ENCODE assay signal across 25 cellular contexts in the genomic region with DNA sequence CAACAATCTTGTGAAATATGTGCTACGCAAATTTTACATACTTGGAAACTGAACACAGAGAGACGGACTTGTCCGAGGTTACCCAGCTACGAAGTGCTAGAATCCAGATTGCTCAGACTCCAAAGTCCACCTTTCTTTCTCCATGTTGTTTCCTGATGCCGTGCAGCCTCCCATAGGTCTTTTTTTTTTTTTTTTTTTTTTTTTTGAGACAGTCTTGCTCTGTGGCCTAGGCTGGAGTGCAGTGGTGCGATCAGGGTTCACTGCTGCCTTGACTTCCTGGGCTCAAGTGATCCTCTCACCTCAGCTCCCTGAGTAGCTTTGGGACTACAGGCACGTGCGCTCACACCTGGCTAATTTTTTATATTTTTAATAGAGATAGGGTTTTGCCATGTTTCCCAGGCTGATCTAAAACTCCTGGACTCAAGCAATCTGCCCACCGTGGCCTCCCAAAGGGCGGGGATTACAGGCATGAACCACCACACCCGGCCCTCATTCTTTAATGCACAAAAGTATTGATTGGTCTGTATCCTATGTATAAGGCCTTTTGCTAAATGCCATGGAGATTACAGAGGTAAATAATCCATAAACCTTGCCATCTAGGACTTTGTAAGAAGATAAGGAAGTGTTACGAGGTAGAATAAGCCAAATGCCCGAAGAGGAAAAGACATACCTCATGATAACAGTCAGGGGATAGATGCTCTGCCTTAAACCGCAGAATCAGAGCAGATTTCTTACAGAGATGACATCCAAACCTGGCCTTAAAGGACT.
DNase-seq lines count a peak whose midpoint lies in the region; ATAC-seq and TF ChIP-seq lines count a peak whose summit lies in the region.
"Had no signal": no experiment of that assay in that cellular context is flagged by ENCODE, and none has a peak within 500 bp of the region (broad histone marks: within the 10 kb centered on the region; RNA-seq: fewer than 3 reads in every experiment).

No MANE protein-coding gene starts in this region.

- no peak overlapping the region for H4K91ac ChIP-seq in H9 (ENCODE audit: insufficient read length, low read depth, low read length)

- TF ChIP-seq POLR2A in Peyer's patch (IDR thresholded peaks at IDR 0.05) (no peak), ovary (IDR thresholded peaks at IDR 0.05) (no peak)

- CTCF ChIA-PET in mammary epithelial cell (lab: Charles Lee; ENCODE audit: low non-redundant PET) = no interaction called here

- dilution Hi-C loops in mammary epithelial cell (cut with HindIII; ENCODE audit: low sequenced_read_pairs) = no loop called here

- H2AK5ac ChIP-seq in H9 (ENCODE audit: insufficient read length, low read length) = no peak overlapping the region

- H3K56ac ChIP-seq in H9 (ENCODE audit: insufficient read length, low read depth, low read length) = no peak overlapping the region

- H3K27me3 Mint-ChIP-seq in H9 (ENCODE audit: low read depth) = no peaks in the 10 kb centered on the region

- H3K9ac ChIP-seq in H9 (ENCODE audit: extremely low read depth, insufficient read length, low read length) (no peak overlapping the region), iPS-20b (ENCODE audit: low read depth, low read length) (no peak overlapping the region), mammary epithelial cell (ENCODE audit: insufficient read depth, low read length) (no peak overlapping the region)
- H3K9ac ChIP-seq: BLaER1, GM23248 had no signal

- H3K4me2 ChIP-seq in H9 (ENCODE audit: insufficient read depth, insufficient read length, low read length) = no peak overlapping the region
- H3K4me2 ChIP-seq in mammary epithelial cell (ENCODE audit: insufficient read depth, low read depth, low read length) = no peak overlapping the region
- H3K4me2 ChIP-seq: BLaER1 had no signal

- peaks cover 58 to 83% of the 10 kb centered on the region in 2 experiments for H3K4me1 Mint-ChIP-seq in H9
- H3K4me1 Mint-ChIP-seq: CD4-positive, CD25-positive, alpha-beta regulatory T cell had no signal

- DNase-seq in H9 (no peak), Peyer's patch (peak in 2 of 3 donors; percentile 64 to 69), psoas muscle (no peak), ovary (no peak), GM19240 (ENCODE audit: insufficient read length, low spot score) (no peak), mammary epithelial cell (no peak), AG08396 (ENCODE audit: low spot score) (no peak)
- DNase-seq: CD4-positive, CD25-positive, alpha-beta regulatory T cell; DMS153; DND-41; GM23248; HCEC 1CT; Karpas-422; NCI-H1092 treated with DMSO at 0.1 percent for 48 hours; NCI-H1436; NCI-H187; NCI-H2081 treated with DMSO at 0.1 percent for 48 hours; NCI-H446; NCI-H524 treated with DMSO at 0.1 percent for 48 hours; NCI-H774; PC-3 had no signal

- H3K9me3 Mint-ChIP-seq in H9 = no peaks in the 10 kb centered on the region

- intact Hi-C loops in psoas muscle (cut with DNase I) = loop anchor here (5.0 to 10.0 kb wide), 2 partner anchors 87 to 185 kb away; no protein-coding TSS in a partner anchor
- intact Hi-C loops in ovary (cut with DNase I) = loop anchor here in 1 of 4 donors (10.0 kb wide), 1 partner anchor 145 kb away; no protein-coding TSS in a partner anchor
- intact Hi-C loops in mammary epithelial cell (cut with micrococcal nuclease) = no loop called here

- H3K4me3 ChIP-seq in Peyer's patch = no peak overlapping the region
- peak overlapping the region; percentile 1; the same call in 1 of the 2 replicates for H3K4me3 ChIP-seq in iPS-20b (ENCODE audit: low read length)
- no peak overlapping the region for H3K4me3 ChIP-seq in psoas muscle
- H3K4me3 ChIP-seq in ovary = no peak overlapping the region
- H3K4me3 ChIP-seq in mammary epithelial cell (replicated peaks in 1 of 3; ENCODE audit: insufficient read depth in 1 of 3, low read depth in 2 of 3, low read length in 3 of 3) = no peak overlapping the region
- H3K4me3 ChIP-seq: BLaER1, GM23248, SJSA1 had no signal

- H3K79me2 ChIP-seq in H9 (ENCODE audit: insufficient read depth, low read length) = no peaks in the 10 kb centered on the region
- peaks cover 11% of the 10 kb centered on the region for H3K79me2 ChIP-seq in mammary epithelial cell (ENCODE audit: insufficient read depth, low read length)

- WGBS in H9 (ENCODE audit: extremely low coverage, insufficient read length, low lambda C conversion rate) = no CpG with 5 or more reads among the region's 14 CpGs
- WGBS in psoas muscle, 3 donors = 90 to 95% (median 93%) methylated on average over 14 of the region's 14 CpGs
- 96 to 98% (median 97%) methylated on average over 14 of the region's 14 CpGs for WGBS in ovary, 3 donors
- WGBS in mammary epithelial cell (ENCODE audit: low coverage, missing lambda C conversion rate) = 95% methylated on average over 13 of the region's 14 CpGs

- H3K36me3 ChIP-seq in Peyer's patch (peaks cover 0 to 26% (median 0%) of the 10 kb centered on the region in 3 donors), iPS-20b (ENCODE audit: insufficient read depth, low read depth, low read length) (peaks cover 13% of the 10 kb centered on the region; the same call in 1 of the 2 replicates), psoas muscle (ENCODE audit: insufficient read depth in 1 of 2, low read depth in 1 of 2) (peaks cover 0 to 33% of the 10 kb centered on the region in 2 donors), ovary (no peaks in the 10 kb centered on the region), mammary epithelial cell (ENCODE audit: insufficient read depth, low read length) (no peaks in the 10 kb centered on the region)
- H3K36me3 ChIP-seq: BLaER1, SJSA1 had no signal

- no peak overlapping the region for H3K23ac ChIP-seq in H9 (ENCODE audit: insufficient read length, low read depth, low read length)

- no peak overlapping the region for H3K27ac ChIP-seq in H9 (ENCODE audit: insufficient read length, low read depth, low read length)
- H3K27ac ChIP-seq in Peyer's patch = peak overlapping the region in 3 of 4 donors; percentile 42 to 77 (median 72)
- no peak overlapping the region for H3K27ac ChIP-seq in iPS-20b (ENCODE audit: low read length)
- H3K27ac ChIP-seq in psoas muscle = peak overlapping the region; percentile 87
- H3K27ac ChIP-seq in ovary = no peak overlapping the region
- H3K27ac ChIP-seq in mammary epithelial cell (ENCODE audit: insufficient read depth, low read depth, low read length) = no peak overlapping the region
- H3K27ac ChIP-seq: BLaER1, GM23248, SJSA1 had no signal

- H3K4me3 Mint-ChIP-seq in H9 = no peak overlapping the region; a peak in 1 of 5 replicates
- H3K4me3 Mint-ChIP-seq: CD4-positive, CD25-positive, alpha-beta regulatory T cell had no signal

- H3K27ac Mint-ChIP-seq in H9 = peak overlapping the region in 2 of 3 experiments; percentile 49 to 96; a peak in 3 of 7 replicates
- H3K27ac Mint-ChIP-seq: CD4-positive, CD25-positive, alpha-beta regulatory T cell had no signal

- H3K4ac ChIP-seq in H9 (ENCODE audit: low read depth, low read length) = no peak overlapping the region

- TF ChIP-seq CTCF in H9 (conservative IDR thresholded peaks at IDR 0.05) (no peak), Peyer's patch (IDR thresholded peaks at IDR 0.05) (no peak), psoas muscle (IDR thresholded peaks at IDR 0.05) (no peak), ovary (IDR thresholded peaks at IDR 0.05) (no peak), mammary epithelial cell (conservative IDR thresholded peaks at IDR 0.05 in 1 of 2, IDR thresholded peaks at IDR 0.05 in 1 of 2; ENCODE audit: extremely low read depth in 1 of 2, insufficient read depth in 1 of 2, low read depth in 1 of 2, low read length in 2 of 2) (no peak)

- H2AFZ ChIP-seq in H9 (ENCODE audit: low read length) (no peak overlapping the region), mammary epithelial cell (ENCODE audit: low read depth, low read length) (no peak overlapping the region)
- H2AFZ ChIP-seq: GM23248 had no signal

- peaks cover 3 to 41% (median 10%) of the 10 kb centered on the region in 3 experiments; a peak in 5 of 7 replicates for H3K36me3 Mint-ChIP-seq in H9 (ENCODE audit: insufficient read depth in 1 of 3, low read depth in 3 of 3)
- H3K36me3 Mint-ChIP-seq: CD4-positive, CD25-positive, alpha-beta regulatory T cell had no signal

- ATAC-seq in psoas muscle = no peak
- ATAC-seq: PC-3, Right ventricle myocardium inferior had no signal

- no peak overlapping the region for H4K8ac ChIP-seq in H9 (replicated peaks; ENCODE audit: insufficient read length, low read depth, low read length)

- no peak for TF ChIP-seq EP300 in ovary (IDR thresholded peaks at IDR 0.05)

- H3K79me1 ChIP-seq in H9 (ENCODE audit: insufficient read depth, low read depth, low read length, poor library complexity, severe bottlenecking) = no peaks in the 10 kb centered on the region

- H3K23me2 ChIP-seq in H9 (ENCODE audit: insufficient read length, low read depth, low read length, poor library complexity, severe bottlenecking) = no peaks in the 10 kb centered on the region

- H3K27me3 ChIP-seq in H9 (ENCODE audit: insufficient read depth, low read length) = no peaks in the 10 kb centered on the region
- no peaks in the 10 kb centered on the region for H3K27me3 ChIP-seq in Peyer's patch
- no peaks in the 10 kb centered on the region for H3K27me3 ChIP-seq in iPS-20b (ENCODE audit: insufficient read depth, low read length)
- H3K27me3 ChIP-seq in psoas muscle (ENCODE audit: insufficient read depth in 3 of 3, low read length in 2 of 3) = no peaks in the 10 kb centered on the region
- H3K27me3 ChIP-seq in ovary = no peaks in the 10 kb centered on the region
- H3K27me3 ChIP-seq in mammary epithelial cell (ENCODE audit: insufficient read depth, low read length) = no peaks in the 10 kb centered on the region
- H3K27me3 ChIP-seq: BLaER1, SJSA1 had no signal

- H2BK20ac ChIP-seq in H9 (ENCODE audit: low read depth, low read length, poor library complexity, severe bottlenecking) = no peak overlapping the region

- in situ Hi-C loops in mammary epithelial cell (cut with MboI; ENCODE audit: low sequenced_read_pairs in 2 of 2) = no loop called here

- no peak overlapping the region for H3K14ac ChIP-seq in H9 (ENCODE audit: insufficient read depth, low read length)

- no peaks in the 10 kb centered on the region for H4K20me1 ChIP-seq in H9 (ENCODE audit: control insufficient read depth, insufficient read depth, insufficient read length)
- H4K20me1 ChIP-seq in mammary epithelial cell (ENCODE audit: insufficient read depth, low read length) = no peaks in the 10 kb centered on the region
- H4K20me1 ChIP-seq: BLaER1 had no signal

- H3K9me3 ChIP-seq in H9 (ENCODE audit: control insufficient read depth, low read depth, low read length) (no peaks in the 10 kb centered on the region), Peyer's patch (peaks cover 0 to 3% (median 0%) of the 10 kb centered on the region in 4 donors), iPS-20b (ENCODE audit: insufficient read depth, low read depth, low read length) (no peaks in the 10 kb centered on the region), psoas muscle (peaks cover 2% of the 10 kb centered on the region), ovary (no peaks in the 10 kb centered on the region), mammary epithelial cell (replicated peaks; ENCODE audit: insufficient read depth, low read length) (no peaks in the 10 kb centered on the region)
- H3K9me3 ChIP-seq: SJSA1 had no signal

- H3K4me1 ChIP-seq in H9 (ENCODE audit: insufficient read depth, low read length) (peaks cover 9% of the 10 kb centered on the region; the same call in 1 of the 2 replicates), Peyer's patch (peaks cover 0 to 34% (median 0%) of the 10 kb centered on the region in 4 donors), iPS-20b (ENCODE audit: insufficient read depth, low read length) (peaks cover 32% of the 10 kb centered on the region), psoas muscle (peaks cover 47% of the 10 kb centered on the region), ovary (ENCODE audit: insufficient read depth) (peaks cover 20% of the 10 kb centered on the region), mammary epithelial cell (ENCODE audit: insufficient read depth, low read length) (no peaks in the 10 kb centered on the region)
- H3K4me1 ChIP-seq: BLaER1 had no signal

- H2BK12ac ChIP-seq in H9 (ENCODE audit: insufficient read length, low read depth, low read length) = no peak overlapping the region

- H2BK120ac ChIP-seq in H9 (ENCODE audit: low read depth, low read length, poor library complexity, severe bottlenecking) = no peak overlapping the region

- H3K18ac ChIP-seq in H9 (ENCODE audit: insufficient read length, low read depth, low read length) = no peak overlapping the region

- H2BK15ac ChIP-seq in H9 (ENCODE audit: low read depth, low read length) = no peak overlapping the region

- no peak overlapping the region for H4K5ac ChIP-seq in H9 (ENCODE audit: insufficient read length, low read depth, low read length)

- H2BK5ac ChIP-seq in H9 (ENCODE audit: insufficient read length, low read length) = no peak overlapping the region

- no peak overlapping the region for H3T11ph ChIP-seq in H9 (ENCODE audit: low read length)

- BruUV-seq in mammary epithelial cell (replicated peaks; lab: Mats Ljungman, UMichigan) = no TSS peak

Comparison
In these comparisons a context has a peak if more than half of its experiments do, and no peak if none do; other contexts are left out.
1. DNase-seq: peak in Peyer's patch (2 of 3); none in H9 (single experiment), psoas muscle (0 of 2), ovary (0 of 5), GM19240 (single experiment), mammary epithelial cell (single experiment) and AG08396 (single experiment).
2. H3K27ac ChIP-seq: peak in Peyer's patch (3 of 4) and psoas muscle (single experiment); none in H9 (single experiment), iPS-20b (single experiment), ovary (0 of 2) and mammary epithelial cell (single experiment).